ENCODE assay signal across 8 cellular contexts in genomic region chr2:175181104-175181876, GRCh38. TPM values are rescaled to one million over a fixed set of nuclear protein-coding genes. Genes with fewer than 3 reads are reported as not detected.
DNase-seq lines count a peak whose midpoint lies in the region; ATAC-seq and TF ChIP-seq lines count a peak whose summit lies in the region.

TSS of gene ATP5MC3 (minus strand) at chr2:175181710. CDS start at chr2:175181393, 317 bp downstream.

- no peaks in the 10 kb centered on the region for H3K27me3 ChIP-seq in OCI-LY3 (ENCODE audit: low read depth, low read length)
- no peaks in the 10 kb centered on the region for H3K27me3 ChIP-seq in mononuclear cell (ENCODE audit: insufficient read depth, low read length)

- H3K4me1 ChIP-seq in OCI-LY3 (ENCODE audit: low read length) (peaks cover 10% of the 10 kb centered on the region), mononuclear cell (ENCODE audit: insufficient read depth, low read length) (peaks cover 14% of the 10 kb centered on the region)

- peak within 1 kb of the TSS; percentile 64 for H3K27ac ChIP-seq in OCI-LY3 (ENCODE audit: low read length)

- H3K36me3 ChIP-seq in OCI-LY3 (replicated peaks; ENCODE audit: low read depth, low read length): peaks cover 32% of the 10 kb centered on the region

- H3K9me3 ChIP-seq in OCI-LY3 (ENCODE audit: insufficient read depth, low read length) (no peaks in the 10 kb centered on the region), mononuclear cell (ENCODE audit: low read depth, low read length) (no peaks in the 10 kb centered on the region)

- H3K4me2 ChIP-seq in OCI-LY3 (ENCODE audit: low read length): peak within 1 kb of the TSS; percentile 81

- DNase-seq in DMS 273 (lab: John Stamatoyannopoulos, UW; ENCODE audit: unreplicated experiment) (peak; percentile 98), HuH-7 (ENCODE audit: low spot score) (peak; percentile 85), activated T-cell treated with anti-CD3 and anti-CD28 coated beads for 1 hour (ENCODE audit: low read depth) (peak; percentile 87), epidermal melanocyte (ENCODE audit: insufficient read length, low spot score) (peak; percentile 97)
- DNase-seq in stimulated activated CD8-positive, alpha-beta memory T cell treated with anti-CD3 and anti-CD28 coated beads, Interleukin-4, amount 100 ng/mL, for 1 hour (ENCODE audit: low read depth in 2 of 2, low spot score in 1 of 2): peak; percentile 81 to 88

- TF ChIP-seq CTCF in OCI-LY3 (IDR thresholded peaks at IDR 0.05; ENCODE audit: low read depth, low read length): no peak

- peaks cover 42% of the 10 kb centered on the region for H3K79me2 ChIP-seq in OCI-LY3 (ENCODE audit: low read length)

- peaks cover 12% of the 10 kb centered on the region for H4K20me1 ChIP-seq in OCI-LY3 (ENCODE audit: insufficient read depth, low read length)

- peak within 1 kb of the TSS; percentile 91 for H3K4me3 ChIP-seq in OCI-LY3 (ENCODE audit: low read length)
- H3K4me3 ChIP-seq in mononuclear cell (ENCODE audit: low read length): peak within 1 kb of the TSS; percentile 82

- peak within 1 kb of the TSS; percentile 94 for H3K9ac ChIP-seq in OCI-LY3 (ENCODE audit: low read length)

- peak within 1 kb of the TSS; percentile 99 for H2AFZ ChIP-seq in OCI-LY3 (ENCODE audit: low read depth, low read length)

- ATAC-seq in GM21447 (IDR thresholded peaks at IDR 0.05; ENCODE audit: unreplicated experiment): peak; percentile 91

RNA-seq across cellular contexts. Expression of gene ATP5MC3, which starts in this region (rescaled TPM):
- 58.2 TPM for total RNA-seq in mononuclear cell

Comparison
In these comparisons a context has a peak if more than half of its experiments do, and no peak if none do; other contexts are left out.
1. Peak in every context shown above with its lines: DNase-seq, ATAC-seq, H3K4me3 ChIP-seq and H3K27ac ChIP-seq.